In the genomic region with DNA sequence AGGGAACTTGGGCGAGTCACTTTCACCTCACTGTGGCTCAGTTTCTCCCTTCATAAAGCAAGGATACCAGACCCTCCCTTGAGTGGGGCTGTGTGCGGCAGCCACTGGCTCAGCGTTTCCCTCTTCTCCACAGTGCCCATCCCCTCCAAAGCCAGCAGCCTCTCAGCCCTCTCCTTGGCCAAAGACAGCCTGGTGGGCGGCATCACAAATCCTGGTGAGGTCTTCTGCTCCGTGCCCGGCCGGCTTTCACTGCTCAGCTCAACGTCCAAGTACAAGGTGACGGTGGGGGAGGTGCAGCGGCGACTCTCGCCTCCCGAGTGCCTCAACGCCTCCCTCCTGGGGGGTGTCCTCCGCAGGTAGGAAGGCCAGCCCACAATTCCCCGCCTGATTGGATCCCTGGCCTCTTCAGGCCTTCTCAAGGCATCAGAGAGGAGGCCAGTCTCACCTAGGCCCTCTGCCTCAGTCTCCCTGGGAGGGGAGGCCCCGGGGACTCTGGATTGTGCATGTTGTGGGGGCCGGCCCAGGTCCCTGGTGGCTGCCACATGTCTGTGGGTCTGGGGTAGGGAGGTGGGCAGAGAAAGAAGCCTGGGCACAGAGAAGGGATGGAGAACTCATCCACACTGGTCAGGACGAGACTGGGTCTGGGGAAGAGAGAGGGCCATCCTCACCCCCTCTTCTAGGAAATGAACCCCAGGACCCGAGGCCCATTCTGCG, we compare ENCODE assay signal across 24 cellular contexts. TPM values are rescaled to one million over a fixed set of nuclear protein-coding genes. Genes with fewer than 3 reads are reported as not detected.
DNase-seq lines count a peak whose midpoint lies in the region; ATAC-seq, FAIRE-seq and TF ChIP-seq lines count a peak whose summit lies in the region.
"Had no signal": no experiment of that assay in that cellular context is flagged by ENCODE, and none has a peak within 500 bp of the region (broad histone marks: within the 10 kb centered on the region; RNA-seq: fewer than 3 reads in every experiment).

No MANE protein-coding gene starts in this region.

- H3K4me2 ChIP-seq in GM23338: no peak overlapping the region
- no peak overlapping the region for H3K4me2 ChIP-seq in H9 (ENCODE audit: insufficient read depth, insufficient read length, low read length)
- no peak overlapping the region for H3K4me2 ChIP-seq in H1 (ENCODE audit: insufficient read depth in 1 of 2, low read depth in 2 of 2, low read length in 2 of 2)
- H3K4me2 ChIP-seq: A549, KMS-11, PC-9 had no signal

- no peak overlapping the region for H4K8ac ChIP-seq in H9 (replicated peaks; ENCODE audit: insufficient read length, low read depth, low read length)
- no peak overlapping the region for H4K8ac ChIP-seq in H1 (ENCODE audit: extremely low read depth, insufficient read depth, low read length)

- H2AK5ac ChIP-seq in H9 (ENCODE audit: insufficient read length, low read length) (no peak overlapping the region), H1 (ENCODE audit: low read depth, low read length) (peak overlapping the region; percentile 15; the same call in 1 of the 2 replicates)

- H3K79me1 ChIP-seq in H9 (ENCODE audit: insufficient read depth, low read depth, low read length, poor library complexity, severe bottlenecking) (no peaks in the 10 kb centered on the region), H1 (ENCODE audit: low read depth, low read length) (0 out of 2 replicates have a peak, but pooled peaks cover 2% of the 10 kb centered on the region)

- H2BK5ac ChIP-seq in H9 (ENCODE audit: insufficient read length, low read length) (no peak overlapping the region), H1 (ENCODE audit: low read depth, low read length) (no peak overlapping the region)

- no peak for FAIRE-seq in H1 (lab: Jason Lieb, UNC)
- FAIRE-seq: A549, G401.6, GM12891, H54 had no signal

- no peaks in the 10 kb centered on the region for H4K20me1 ChIP-seq in GM23338 (replicated peaks; ENCODE audit: insufficient read depth)
- peaks cover 2% of the 10 kb centered on the region for H4K20me1 ChIP-seq in H9 (ENCODE audit: control insufficient read depth, insufficient read depth, insufficient read length)
- peaks cover 0 to 16% of the 10 kb centered on the region in 2 experiments for H4K20me1 ChIP-seq in H1 (replicated peaks in 1 of 2; ENCODE audit: control insufficient read depth in 1 of 2, insufficient read depth in 2 of 2, low read length in 2 of 2)

- TF ChIP-seq RAD21 in H1 (IDR thresholded peaks at IDR 0.05 in 1 of 2, conservative IDR thresholded peaks at IDR 0.05 in 1 of 2; ENCODE audit: low read depth in 2 of 2, low read length in 2 of 2): no peak

- POLR2A ChIA-PET in H1 (lab: Charles Lee; ENCODE audit: partially characterized antibody): interaction anchor here (1.1 to 1.5 kb wide), 2 partner anchors 9 to 11 kb away, joined by 4 read pairs; no protein-coding TSS in a partner anchor

- WGBS in H9 (ENCODE audit: extremely low coverage, insufficient read length, low lambda C conversion rate): no CpG with 5 or more reads among the region's 21 CpGs
- 74% methylated on average over 20 of the region's 21 CpGs; no CpG with 5 or more reads in 1 of the 2 experiments for WGBS in H1 (ENCODE audit: extremely low coverage in 1 of 2, insufficient coverage in 1 of 2, insufficient read length in 1 of 2, insufficient replicate concordance in 2 of 2, low coverage in 1 of 2, low lambda C conversion rate in 2 of 2, missing lambda C conversion rate in 1 of 2), 2 experiments
- 85 to 93% (median 89%) methylated on average over 10 to 21 of the region's 21 CpGs for WGBS in spleen, 5 donors

- H3K23me2 ChIP-seq in H9 (ENCODE audit: insufficient read length, low read depth, low read length, poor library complexity, severe bottlenecking): no peaks in the 10 kb centered on the region
- no peaks in the 10 kb centered on the region; the same call in 1 of the 2 replicates for H3K23me2 ChIP-seq in H1 (ENCODE audit: low read depth, low read length)

- ATAC-seq in GM23338 (peak; percentile 57), GM19463 (IDR thresholded peaks at IDR 0.05; ENCODE audit: unreplicated experiment) (no peak)
- ATAC-seq: A549 had no signal

- H3K4me3 ChIP-seq in GM23338: no peak overlapping the region
- H3K4me3 ChIP-seq in H1 (ENCODE audit: extremely low read depth in 1 of 4, insufficient read depth in 2 of 4, low read depth in 3 of 4, low read length in 4 of 4): no peak overlapping the region
- no peak overlapping the region for H3K4me3 ChIP-seq in spleen
- H3K4me3 ChIP-seq: A549, PC-9 had no signal

- H2BK20ac ChIP-seq in H9 (ENCODE audit: low read depth, low read length, poor library complexity, severe bottlenecking) (no peak overlapping the region), H1 (ENCODE audit: low read length) (no peak overlapping the region)

- no peaks in the 10 kb centered on the region for H3F3A ChIP-seq in GM23338 (replicated peaks; ENCODE audit: low read depth)

- DNase-seq in GM23338 (ENCODE audit: low spot score): no peak
- DNase-seq in H9: no peak
- DNase-seq in H1 (ENCODE audit: low read depth in 1 of 2, low spot score in 2 of 2): no peak
- DNase-seq in spleen: peak; percentile 56
- DNase-seq in OCI-M2 (lab: John Stamatoyannopoulos, UW; ENCODE audit: unreplicated experiment): no peak
- no peak for DNase-seq in iPS-NIHi11 (ENCODE audit: low spot score)
- DNase-seq: C1 segment of cervical spinal cord; CD4-positive, alpha-beta memory T cell; COR-L47; MM.1S; NCI-H1694; NCI-H2029 treated with DMSO at 0.1 percent for 48 hours; NCI-H446 treated with DMSO at 0.1 percent for 48 hours; NCI-H526; NCI-H82; NK-92 treated with Interleukin-12 subunit alpha and Interleukin-12 subunit beta, amount 100 ng/mL, for 24 hours; PC-9; SHP77 had no signal

- H3K4me1 ChIP-seq in GM23338 (ENCODE audit: insufficient read depth) (no peaks in the 10 kb centered on the region), H9 (ENCODE audit: insufficient read depth, low read length) (no peaks in the 10 kb centered on the region), H1 (replicated peaks in 1 of 4; ENCODE audit: control insufficient read depth in 3 of 4, insufficient read depth in 4 of 4, low read length in 3 of 4) (peaks cover 0 to 8% (median 3%) of the 10 kb centered on the region in 4 experiments; a peak in 3 of 7 replicates), spleen (peaks cover 3 to 10% (median 5%) of the 10 kb centered on the region in 6 donors)
- H3K4me1 ChIP-seq: A549 had no signal

- no peak overlapping the region for H4K5ac ChIP-seq in H9 (ENCODE audit: insufficient read length, low read depth, low read length)
- no peak overlapping the region for H4K5ac ChIP-seq in H1 (ENCODE audit: insufficient read length, low read depth, low read length)

- H3K79me2 ChIP-seq in GM23338 (replicated peaks; ENCODE audit: insufficient read depth) (no peaks in the 10 kb centered on the region), H9 (ENCODE audit: insufficient read depth, low read length) (no peaks in the 10 kb centered on the region), H1 (ENCODE audit: control insufficient read depth in 1 of 2, insufficient read depth in 2 of 2, low read length in 2 of 2) (no peaks in the 10 kb centered on the region)

- H4K91ac ChIP-seq in H9 (ENCODE audit: insufficient read length, low read depth, low read length) (no peak overlapping the region), H1 (replicated peaks; ENCODE audit: insufficient read length, low read length) (no peak overlapping the region)

- intact Hi-C loops in spleen (cut with DNase I; ENCODE audit: low total_unique reads): no loop called here

- TF ChIP-seq POLR2A in H1 (IDR thresholded peaks at IDR 0.05; ENCODE audit: control extremely low read depth in 1 of 2, low read depth in 2 of 2, low read length in 2 of 2) (no peak), spleen (IDR thresholded peaks at IDR 0.05) (no peak)

- no peak for TF ChIP-seq CTCF in GM23338 (conservative IDR thresholded peaks at IDR 0.05; ENCODE audit: low read depth in 2 of 2)
- TF ChIP-seq CTCF in H9 (conservative IDR thresholded peaks at IDR 0.05): no peak
- no peak for TF ChIP-seq CTCF in H1 (IDR thresholded peaks at IDR 0.05; ENCODE audit: control extremely low read depth in 1 of 3, insufficient read depth in 1 of 3, low read depth in 1 of 3, low read length in 3 of 3)
- no peak for TF ChIP-seq CTCF in spleen (IDR thresholded peaks at IDR 0.05 in 8 of 11, conservative IDR thresholded peaks at IDR 0.05 in 3 of 11)

- H3K27me3 Mint-ChIP-seq in GM23338 (ENCODE audit: insufficient read depth, low read depth, poor library complexity) (peaks cover 8% of the 10 kb centered on the region), H9 (ENCODE audit: low read depth) (peaks cover 2% of the 10 kb centered on the region)
- H3K27me3 Mint-ChIP-seq: CD4-positive, alpha-beta memory T cell had no signal

- no peak overlapping the region for H3K18ac ChIP-seq in H9 (ENCODE audit: insufficient read length, low read depth, low read length)
- H3K18ac ChIP-seq in H1 (ENCODE audit: extremely low read depth, low read length): no peak overlapping the region

- H3K9ac ChIP-seq in H9 (ENCODE audit: extremely low read depth, insufficient read length, low read length) (no peak overlapping the region), H1 (replicated peaks in 1 of 4; ENCODE audit: extremely low read depth in 1 of 4, low read depth in 3 of 4, low read length in 3 of 4) (no peak overlapping the region)
- H3K9ac ChIP-seq: KMS-11 had no signal

- H3K4me3 Mint-ChIP-seq in GM23338 (no peak overlapping the region), H9 (no peak overlapping the region)
- H3K4me3 Mint-ChIP-seq: CD4-positive, alpha-beta memory T cell had no signal

- no peak overlapping the region for H2AFZ ChIP-seq in GM23338
- H2AFZ ChIP-seq in H9 (ENCODE audit: low read length): no peak overlapping the region
- H2AFZ ChIP-seq in H1 (ENCODE audit: low read length): no peak overlapping the region
- H2AFZ ChIP-seq: PC-9 had no signal

- CTCF ChIA-PET in H1 (lab: Charles Lee; ENCODE audit: partially characterized antibody): interaction anchor here (0.5 to 1.0 kb wide), 4 partner anchors 19 to 128 kb away, joined by 3 to 5 read pairs (median 4); no protein-coding TSS in a partner anchor

- H3K27ac ChIP-seq in GM23338 (ENCODE audit: low read depth) (no peak overlapping the region), H9 (ENCODE audit: insufficient read length, low read depth, low read length) (no peak overlapping the region), H1 (ENCODE audit: low read depth, low read length) (no peak overlapping the region), spleen (no peak overlapping the region)
- H3K27ac ChIP-seq: A549, KMS-11, PC-9 had no signal

- no peaks in the 10 kb centered on the region for H3K9me3 ChIP-seq in H9 (ENCODE audit: control insufficient read depth, low read depth, low read length)
- no peaks in the 10 kb centered on the region for H3K9me3 ChIP-seq in H1 (ENCODE audit: insufficient read depth in 2 of 2, low read depth in 1 of 2, low read length in 1 of 2)
- no peaks in the 10 kb centered on the region for H3K9me3 ChIP-seq in spleen
- H3K9me3 ChIP-seq: A549 had no signal

- H3K9me3 Mint-ChIP-seq in GM23338 (0 out of 3 replicates have a peak, but pooled peaks cover 2% of the 10 kb centered on the region), H9 (no peaks in the 10 kb centered on the region; a peak in 1 of 5 replicates)
- H3K9me3 Mint-ChIP-seq: CD4-positive, alpha-beta memory T cell had no signal

- no peak for TF ChIP-seq EP300 in H1 (IDR thresholded peaks at IDR 0.05; ENCODE audit: borderline replicate concordance in 1 of 2, low read depth in 2 of 2, low read length in 2 of 2)

- H2BK15ac ChIP-seq in H9 (ENCODE audit: low read depth, low read length): no peak overlapping the region
- no peak overlapping the region for H2BK15ac ChIP-seq in H1 (ENCODE audit: low read length)

- H3K14ac ChIP-seq in H9 (ENCODE audit: insufficient read depth, low read length) (no peak overlapping the region), H1 (ENCODE audit: insufficient read length) (no peak overlapping the region)

- H3T11ph ChIP-seq in H9 (ENCODE audit: low read length): no peak overlapping the region

- no peaks in the 10 kb centered on the region for H3K36me3 ChIP-seq in GM23338 (ENCODE audit: insufficient read depth)
- H3K36me3 ChIP-seq in H1 (ENCODE audit: control insufficient read depth in 2 of 4, insufficient read depth in 4 of 4, low read length in 3 of 4): no peaks in the 10 kb centered on the region
- H3K36me3 ChIP-seq in spleen: peaks cover 0 to 28% (median 3%) of the 10 kb centered on the region in 6 donors

- no peak overlapping the region for H2BK120ac ChIP-seq in H9 (ENCODE audit: low read depth, low read length, poor library complexity, severe bottlenecking)
- no peak overlapping the region for H2BK120ac ChIP-seq in H1 (replicated peaks; ENCODE audit: low read depth, low read length)

- H2BK12ac ChIP-seq in H9 (ENCODE audit: insufficient read length, low read depth, low read length) (no peak overlapping the region), H1 (ENCODE audit: low read depth, low read length) (no peak overlapping the region)

- H3K27me3 ChIP-seq in GM23338 (ENCODE audit: insufficient read depth) (no peaks in the 10 kb centered on the region), H9 (ENCODE audit: insufficient read depth, low read length) (no peaks in the 10 kb centered on the region), H1 (replicated peaks in 1 of 4; ENCODE audit: control insufficient read depth in 3 of 4, extremely low read depth in 1 of 4, insufficient read depth in 3 of 4, low read length in 3 of 4) (no peaks in the 10 kb centered on the region), spleen (replicated peaks in 1 of 7) (no peaks in the 10 kb centered on the region)

- peaks cover 7% of the 10 kb centered on the region; the same call in 2 of the 3 replicates for H3K4me1 Mint-ChIP-seq in GM23338
- H3K4me1 Mint-ChIP-seq in H9: peaks cover 5 to 8% of the 10 kb centered on the region in 2 experiments

- H3K23ac ChIP-seq in H9 (ENCODE audit: insufficient read length, low read depth, low read length) (no peak overlapping the region), H1 (ENCODE audit: insufficient read length) (no peak overlapping the region)

- no peaks in the 10 kb centered on the region for H3K36me3 Mint-ChIP-seq in GM23338 (ENCODE audit: low read depth)
- H3K36me3 Mint-ChIP-seq in H9 (ENCODE audit: insufficient read depth in 1 of 3, low read depth in 3 of 3): 0 out of 7 replicates have a peak, but pooled peaks cover 0 to 3% (median 0%) of the 10 kb centered on the region in 3 experiments

- H3K9me2 ChIP-seq in GM23338 (ENCODE audit: insufficient read depth): no peaks in the 10 kb centered on the region

- H3K27ac Mint-ChIP-seq in GM23338 (no peak overlapping the region), H9 (peak overlapping the region in 2 of 3 experiments; percentile 28 to 60; a peak in 2 of 7 replicates)

- H3K56ac ChIP-seq in H9 (ENCODE audit: insufficient read length, low read depth, low read length) (no peak overlapping the region), H1 (replicated peaks; ENCODE audit: insufficient read length, low read depth, low read length) (no peak overlapping the region)

- H3K4ac ChIP-seq in H9 (ENCODE audit: low read depth, low read length) (no peak overlapping the region), H1 (replicated peaks; ENCODE audit: insufficient read length, low read depth, low read length) (no peak overlapping the region)

RNA-seq across cellular contexts. Expression of a gene that starts 15.2 kb away (rescaled TPM):
- total RNA-seq in GM23338 (2014; rRNA removed; shearing (Covaris generic)): 0.12 and 1.4 TPM in 2 replicates
- polyA plus RNA-seq in GM23338 (2016; fragmentation: Nextera tagmentation; extraction: Ambion mirVana) (0.34 TPM in 1 of 2 replicates, not detected in the other), H1 (2011; rRNA removed) (0.17 and 0.24 TPM in 2 replicates), spleen (1 to 10 TPM; 1.6 to 4.4 (median 3.4) TPM)
- total RNA-seq in H9 (2021) (0.70 and 0.75 TPM in 2 replicates), spleen (1 to 10 TPM in 4 of 7 donors, under 1 TPM in 1, not detected in 2; 0.60 to 2.9 (median 1.7) TPM)
- total RNA-seq in H1 (2021; fragmentation: NEBNext Ultra II Directional; extraction: Animal tissue kit (Norgen Biotek cat#: 25700)): 0.50 and 0.61 TPM in 2 replicates
- 0.18 TPM for polyA plus RNA-seq in H1 (2011; cell fraction: cytosol; rRNA removed)
- 0.24 TPM for polyA plus RNA-seq in H1 (2011; cell fraction: nucleus; rRNA removed)
- 0.26 to 0.83 TPM (median 0.55 TPM) in 4 replicates for polyA plus RNA-seq in H1 (2012, experiment 1 of 2)
- polyA plus RNA-seq in H1 (2012, experiment 2 of 2): 0.34 TPM
- polyA plus RNA-seq in H1 (2013, experiment 1 of 2): 0.20 TPM
- 0.20 TPM for polyA plus RNA-seq in H1 (2013, experiment 2 of 2)
- polyA minus RNA-seq in H1 (2011; rRNA and poly(A)+ RNA removed): 0.12 TPM in 1 of 2 replicates, not detected in the other
- not detected for polyA minus RNA-seq in H1 (2011; cell fraction: cytosol; rRNA and poly(A)+ RNA removed)
- polyA minus RNA-seq in H1 (2011; cell fraction: nucleus; rRNA and poly(A)+ RNA removed): not detected

RNA-seq across cellular contexts. Expression of a gene that starts 30.8 kb away (rescaled TPM):
- total RNA-seq in GM23338 (2014; rRNA removed; shearing (Covaris generic)): 43.1 and 44.2 TPM in 2 replicates
- polyA plus RNA-seq in GM23338 (2016; fragmentation: Nextera tagmentation; extraction: Ambion mirVana) (13.2 and 14.7 TPM in 2 replicates), H1 (2011; rRNA removed) (26.2 and 38.8 TPM in 2 replicates), spleen (1 to 10 TPM; 4.2 to 9.3 (median 5.0) TPM)
- total RNA-seq in H9 (2021) (44.2 and 48.4 TPM in 2 replicates), spleen (10 to 100 TPM; 13.5 to 19.1 (median 17.4) TPM)
- 35.4 and 36.5 TPM in 2 replicates for total RNA-seq in H1 (2021; fragmentation: NEBNext Ultra II Directional; extraction: Animal tissue kit (Norgen Biotek cat#: 25700))
- 23.8 TPM for polyA plus RNA-seq in H1 (2011; cell fraction: cytosol; rRNA removed)
- polyA plus RNA-seq in H1 (2011; cell fraction: nucleus; rRNA removed): 39.9 TPM
- polyA plus RNA-seq in H1 (2012, experiment 1 of 2): 22.6 to 34.5 TPM (median 30.7 TPM) in 4 replicates
- polyA plus RNA-seq in H1 (2012, experiment 2 of 2): 26.7 TPM
- 17.8 TPM for polyA plus RNA-seq in H1 (2013, experiment 1 of 2)
- 15.8 TPM for polyA plus RNA-seq in H1 (2013, experiment 2 of 2)
- 15.6 and 19.2 TPM in 2 replicates for polyA minus RNA-seq in H1 (2011; rRNA and poly(A)+ RNA removed)
- polyA minus RNA-seq in H1 (2011; cell fraction: cytosol; rRNA and poly(A)+ RNA removed): 20.6 TPM
- polyA minus RNA-seq in H1 (2011; cell fraction: nucleus; rRNA and poly(A)+ RNA removed): 21.7 TPM

RNA-seq across cellular contexts. Expression of a gene that starts 31.2 kb away (rescaled TPM):
- total RNA-seq in GM23338 (2014; rRNA removed; shearing (Covaris generic)): 74.0 and 75.1 TPM in 2 replicates
- polyA plus RNA-seq in GM23338 (2016; fragmentation: Nextera tagmentation; extraction: Ambion mirVana): 25.6 and 27.2 TPM in 2 replicates
- 44.2 and 46.4 TPM in 2 replicates for total RNA-seq in H9 (2021)
- 49.4 and 55.7 TPM in 2 replicates for total RNA-seq in H1 (2021; fragmentation: NEBNext Ultra II Directional; extraction: Animal tissue kit (Norgen Biotek cat#: 25700))
- polyA plus RNA-seq in H1 (2011; rRNA removed): 40.1 and 49.8 TPM in 2 replicates
- 63.9 TPM for polyA plus RNA-seq in H1 (2011; cell fraction: cytosol; rRNA removed)
- 69.4 TPM for polyA plus RNA-seq in H1 (2011; cell fraction: nucleus; rRNA removed)
- 45.0 to 53.8 TPM (median 50.2 TPM) in 4 replicates for polyA plus RNA-seq in H1 (2012, experiment 1 of 2)
- 18.2 TPM for polyA plus RNA-seq in H1 (2012, experiment 2 of 2)
- 54.5 TPM for polyA plus RNA-seq in H1 (2013, experiment 1 of 2)
- polyA plus RNA-seq in H1 (2013, experiment 2 of 2): 52.7 TPM
- 97.4 and 122 TPM in 2 replicates for polyA minus RNA-seq in H1 (2011; rRNA and poly(A)+ RNA removed)
- 39.8 TPM for polyA minus RNA-seq in H1 (2011; cell fraction: cytosol; rRNA and poly(A)+ RNA removed)
- polyA minus RNA-seq in H1 (2011; cell fraction: nucleus; rRNA and poly(A)+ RNA removed): 125 TPM
- 100 to 1,000 TPM in 1 of 7 donors, 10 to 100 TPM in 6; 52.2 to 103 (median 68.9) TPM for total RNA-seq in spleen
- 10 to 100 TPM; 10.5 to 18.5 (median 14.9) TPM for polyA plus RNA-seq in spleen

RNA-seq across cellular contexts. Expression of a gene that starts 53.0 kb away (rescaled TPM):
- total RNA-seq in GM23338 (2014; rRNA removed; shearing (Covaris generic)): 68.2 and 72.2 TPM in 2 replicates
- polyA plus RNA-seq in GM23338 (2016; fragmentation: Nextera tagmentation; extraction: Ambion mirVana) (147 and 151 TPM in 2 replicates), H1 (2011; rRNA removed) (94.0 and 101 TPM in 2 replicates), spleen (10 to 100 TPM; 20.7 to 48.2 (median 37.4) TPM)
- total RNA-seq in H9 (2021) (86.0 and 93.1 TPM in 2 replicates), spleen (10 to 100 TPM; 32.1 to 49.2 (median 45.5) TPM)
- 88.2 and 91.4 TPM in 2 replicates for total RNA-seq in H1 (2021; fragmentation: NEBNext Ultra II Directional; extraction: Animal tissue kit (Norgen Biotek cat#: 25700))
- 67.5 TPM for polyA plus RNA-seq in H1 (2011; cell fraction: cytosol; rRNA removed)
- 60.6 TPM for polyA plus RNA-seq in H1 (2011; cell fraction: nucleus; rRNA removed)
- polyA plus RNA-seq in H1 (2012, experiment 1 of 2): 90.8 to 102 TPM (median 101 TPM) in 4 replicates
- 71.5 TPM for polyA plus RNA-seq in H1 (2012, experiment 2 of 2)
- 157 TPM for polyA plus RNA-seq in H1 (2013, experiment 1 of 2)
- 164 TPM for polyA plus RNA-seq in H1 (2013, experiment 2 of 2)
- 59.7 and 62.8 TPM in 2 replicates for polyA minus RNA-seq in H1 (2011; rRNA and poly(A)+ RNA removed)
- 41.5 TPM for polyA minus RNA-seq in H1 (2011; cell fraction: cytosol; rRNA and poly(A)+ RNA removed)
- polyA minus RNA-seq in H1 (2011; cell fraction: nucleus; rRNA and poly(A)+ RNA removed): 22.3 TPM
